ENCODE assay signal across 1 cellular context in the genomic region with DNA sequence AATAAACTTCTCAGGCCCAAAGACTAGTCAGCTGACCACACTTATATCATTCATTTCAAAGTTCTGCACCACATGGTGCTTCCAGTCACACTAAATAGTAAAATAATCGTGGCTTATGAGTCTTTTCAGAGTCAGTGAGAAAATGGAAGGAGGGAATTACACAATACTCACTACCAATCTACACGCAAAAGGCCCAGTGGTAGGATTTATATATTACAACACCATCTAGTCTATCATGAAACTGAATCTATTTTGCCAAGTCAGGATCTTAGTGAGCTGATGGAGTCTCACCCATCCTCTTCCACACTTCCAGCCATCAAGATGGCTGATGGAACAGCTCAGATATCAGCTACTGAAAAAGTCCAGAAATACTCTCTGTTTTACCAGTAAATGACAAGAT.
TF ChIP-seq lines count a peak whose summit lies in the region.

No MANE protein-coding gene starts in this region.

TF ChIP-seq in K562, 482 proteins besides CTCF, POLR2A, EP300 and RAD21:
- TF ChIP-seq RFX1 (IDR thresholded peaks at IDR 0.05): no peak
- peak; percentile 59 for TF ChIP-seq CEBPB (tag; IDR thresholded peaks at IDR 0.05)
- 0 out of 2 replicates have a peak, but pooled peaks have one; percentile 19 for TF ChIP-seq ZNF316 (IDR thresholded peaks at IDR 0.05)
